ENCODE assay signal across 1 cellular context in the genomic region with DNA sequence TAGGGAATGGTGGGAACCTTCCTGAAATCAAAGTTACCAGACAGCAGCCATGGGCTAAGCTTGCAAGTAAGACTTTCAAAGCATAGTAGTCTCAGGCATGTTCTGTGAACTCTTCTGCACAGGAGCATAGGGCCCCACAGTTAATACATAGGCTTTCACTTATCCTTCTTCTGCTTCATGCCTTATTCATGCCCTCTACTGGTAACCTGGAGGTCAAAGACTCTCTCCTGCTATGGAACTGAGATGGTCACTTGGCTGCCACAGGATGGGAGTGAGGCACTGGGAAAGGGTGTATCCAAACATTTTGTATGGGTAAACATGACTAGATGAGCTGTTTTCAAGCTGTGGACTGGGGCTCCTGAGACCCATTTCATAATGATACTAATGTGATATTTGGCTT.
TF ChIP-seq lines count a peak whose summit lies in the region.

No MANE protein-coding gene starts in this region.

TF ChIP-seq in H1, 55 proteins besides CTCF, POLR2A, EP300 and RAD21:
- TF ChIP-seq JUND (IDR thresholded peaks at IDR 0.05; ENCODE audit: low read length), result no peak
- TF ChIP-seq TEAD4 (IDR thresholded peaks at IDR 0.05; ENCODE audit: low read depth, low read length), result no peak
- TF ChIP-seq PHF8 (conservative IDR thresholded peaks at IDR 0.05; ENCODE audit: low read depth, low read length), result no peak
- TF ChIP-seq SRF (IDR thresholded peaks at IDR 0.05; ENCODE audit: low read depth, low read length), result no peak
- TF ChIP-seq RFX5 (IDR thresholded peaks at IDR 0.05; ENCODE audit: borderline replicate concordance, low read depth, low read length), result no peak
